In the genomic region with DNA sequence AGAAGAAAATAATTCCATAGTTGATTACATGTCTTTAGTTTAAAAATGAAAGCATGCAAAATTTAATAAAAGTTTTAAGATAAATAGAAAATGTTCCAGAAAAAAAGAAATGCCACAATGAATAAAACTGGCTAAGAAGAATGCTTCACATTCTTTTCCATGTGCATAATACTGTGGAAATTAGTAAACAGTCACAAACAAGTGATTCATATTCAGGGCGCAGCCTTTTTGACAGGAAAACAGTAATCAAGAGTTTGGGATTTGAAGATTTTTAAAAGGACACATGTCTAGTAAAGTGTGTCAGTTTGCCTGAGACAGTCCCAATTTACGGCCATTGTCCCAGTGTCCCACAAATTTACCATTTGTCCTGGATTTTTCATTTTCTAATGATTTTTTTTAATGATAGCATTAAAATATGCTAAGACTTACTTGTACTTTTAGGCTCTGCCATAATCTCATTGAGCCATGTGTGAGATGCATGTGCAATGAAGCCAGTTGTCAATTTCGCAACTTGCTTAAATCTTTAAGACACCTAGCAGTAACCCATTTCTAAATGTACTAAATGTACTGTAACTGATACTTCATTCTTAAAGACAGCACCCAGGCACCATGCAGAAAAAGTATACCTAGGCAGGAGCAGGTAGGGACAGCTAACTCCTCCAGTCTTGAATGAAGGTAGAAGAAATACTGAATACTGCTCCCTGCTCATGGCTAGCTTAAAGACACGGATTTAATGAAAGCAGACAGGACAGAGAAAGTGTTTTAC, we compare ENCODE assay signal across 1 cellular context.
A peak's percentile ranks its signal among the peaks of the same experiment; 100 is the strongest.
TF ChIP-seq lines count a peak whose summit lies in the region.

No MANE protein-coding gene starts in this region.

TF ChIP-seq in K562, 482 proteins besides CTCF, POLR2A, EP300 and RAD21 (continued from another document):
- peak; percentile 75 for TF ChIP-seq CEBPB (tag; IDR thresholded peaks at IDR 0.05)
- no peak for TF ChIP-seq FOXK1 (CRISPR knock-in tag; IDR thresholded peaks at IDR 0.05; ENCODE audit: borderline replicate concordance)
